In genomic region chr12:94762259-94762942, GRCh38 we compare ENCODE assay signal across 9 cellular contexts.
DNase-seq lines count a peak whose midpoint lies in the region; ATAC-seq and TF ChIP-seq lines count a peak whose summit lies in the region.
"Had no signal": no experiment of that assay in that cellular context is flagged by ENCODE, and none has a peak within 500 bp of the region (broad histone marks: within the 10 kb centered on the region; RNA-seq: fewer than 3 reads in every experiment).

No MANE protein-coding gene starts in this region.

- no peaks in the 10 kb centered on the region for H3K36me3 Mint-ChIP-seq in neural progenitor cell

- no peaks in the 10 kb centered on the region for H3K9me3 Mint-ChIP-seq in neural progenitor cell

- H3K27me3 Mint-ChIP-seq in neural progenitor cell (ENCODE audit: insufficient read depth, low read depth), result peaks cover 2% of the 10 kb centered on the region

- no peak for TF ChIP-seq POLR2A in right lobe of liver (IDR thresholded peaks at IDR 0.05)

- H3K9me3 ChIP-seq in right lobe of liver (no peaks in the 10 kb centered on the region), right atrium auricular region (no peaks in the 10 kb centered on the region), neural progenitor cell (ENCODE audit: low read depth) (no peaks in the 10 kb centered on the region)
- H3K9me3 ChIP-seq in effector memory CD4-positive, alpha-beta T cell (ENCODE audit: control insufficient read depth, low read length), result no peaks in the 10 kb centered on the region

- H4K20me1 ChIP-seq in neural progenitor cell (ENCODE audit: low read depth), result no peaks in the 10 kb centered on the region

- H3K4me1 Mint-ChIP-seq in neural progenitor cell, result no peaks in the 10 kb centered on the region

- no peak for DNase-seq in right lobe of liver
- DNase-seq in SKM-1 treated with dmso at 0.1 percent for 144 hours (lab: John Stamatoyannopoulos, UW; ENCODE audit: unreplicated experiment), result no peak
- DNase-seq in right atrium auricular region (ENCODE audit: low spot score), result no peak
- DNase-seq in neural progenitor cell (ENCODE audit: low spot score), result no peak
- DNase-seq in effector memory CD4-positive, alpha-beta T cell, result no peak

- WGBS in right lobe of liver (ENCODE audit: insufficient coverage, low coverage, low lambda C conversion rate, missing lambda C conversion rate), result 56% methylated on average over 4 of the region's 4 CpGs

- H3K27ac Mint-ChIP-seq in neural progenitor cell, result no peak overlapping the region

- H3K4me2 ChIP-seq in neural progenitor cell, result no peak overlapping the region

- no peaks in the 10 kb centered on the region for H3K79me2 ChIP-seq in neural progenitor cell (ENCODE audit: low read depth)

- H2AFZ ChIP-seq in neural progenitor cell (replicated peaks), result no peak overlapping the region
- H2AFZ ChIP-seq: GM23248 had no signal

- ATAC-seq in GM18520 (IDR thresholded peaks at IDR 0.05; ENCODE audit: unreplicated experiment) (peak; percentile 79), GM21619 (IDR thresholded peaks at IDR 0.05; ENCODE audit: unreplicated experiment) (peak; percentile 79), HG03565 (IDR thresholded peaks at IDR 0.05; ENCODE audit: unreplicated experiment) (peak; percentile 85), right lobe of liver (peak in 3 of 4 donors; percentile 28 to 38 (median 36))

- no peaks in the 10 kb centered on the region for H3K4me1 ChIP-seq in right lobe of liver
- no peaks in the 10 kb centered on the region for H3K4me1 ChIP-seq in right atrium auricular region
- H3K4me1 ChIP-seq in neural progenitor cell, result no peaks in the 10 kb centered on the region
- H3K4me1 ChIP-seq in effector memory CD4-positive, alpha-beta T cell (ENCODE audit: control insufficient read depth, insufficient read depth, low read length, poor library complexity, severe bottlenecking), result no peaks in the 10 kb centered on the region

- no peak overlapping the region for H3K9ac ChIP-seq in neural progenitor cell

- H3F3A ChIP-seq in neural progenitor cell (ENCODE audit: low read depth), result no peaks in the 10 kb centered on the region

- intact Hi-C loops in right lobe of liver (cut with DNase I), result loop anchor here in 1 of 2 donors (10.0 kb wide), 1 partner anchor 218 kb away; no protein-coding TSS in a partner anchor

- TF ChIP-seq CTCF in right lobe of liver (IDR thresholded peaks at IDR 0.05) (no peak), right atrium auricular region (IDR thresholded peaks at IDR 0.05) (no peak), neural progenitor cell (IDR thresholded peaks at IDR 0.05) (no peak)

- H3K27ac ChIP-seq in right lobe of liver, result no peak overlapping the region
- H3K27ac ChIP-seq in right atrium auricular region, result no peak overlapping the region
- H3K27ac ChIP-seq in neural progenitor cell, result no peak overlapping the region
- no peak overlapping the region for H3K27ac ChIP-seq in effector memory CD4-positive, alpha-beta T cell (ENCODE audit: insufficient read depth, low read length, poor library complexity, severe bottlenecking)

- no peak overlapping the region for H3K4me3 Mint-ChIP-seq in neural progenitor cell

- no peaks in the 10 kb centered on the region for H3K36me3 ChIP-seq in right lobe of liver
- no peaks in the 10 kb centered on the region for H3K36me3 ChIP-seq in right atrium auricular region
- no peaks in the 10 kb centered on the region for H3K36me3 ChIP-seq in neural progenitor cell
- no peaks in the 10 kb centered on the region for H3K36me3 ChIP-seq in effector memory CD4-positive, alpha-beta T cell (ENCODE audit: control insufficient read depth, insufficient read depth, low read length)

- no peak overlapping the region for H3K4me3 ChIP-seq in right lobe of liver
- H3K4me3 ChIP-seq in right atrium auricular region, result no peak overlapping the region
- no peak overlapping the region for H3K4me3 ChIP-seq in neural progenitor cell
- no peak overlapping the region for H3K4me3 ChIP-seq in effector memory CD4-positive, alpha-beta T cell (ENCODE audit: insufficient read depth, low read depth, low read length, poor library complexity, severe bottlenecking)
- H3K4me3 ChIP-seq: GM23248 had no signal

- H3K27me3 ChIP-seq in right lobe of liver (no peaks in the 10 kb centered on the region), right atrium auricular region (no peaks in the 10 kb centered on the region), neural progenitor cell (no peaks in the 10 kb centered on the region)
- H3K27me3 ChIP-seq in effector memory CD4-positive, alpha-beta T cell (replicated peaks; ENCODE audit: control insufficient read depth, insufficient read depth, low read length, poor library complexity, severe bottlenecking), result no peaks in the 10 kb centered on the region
